1 cellular context compared by ENCODE assay signal in the genomic region with DNA sequence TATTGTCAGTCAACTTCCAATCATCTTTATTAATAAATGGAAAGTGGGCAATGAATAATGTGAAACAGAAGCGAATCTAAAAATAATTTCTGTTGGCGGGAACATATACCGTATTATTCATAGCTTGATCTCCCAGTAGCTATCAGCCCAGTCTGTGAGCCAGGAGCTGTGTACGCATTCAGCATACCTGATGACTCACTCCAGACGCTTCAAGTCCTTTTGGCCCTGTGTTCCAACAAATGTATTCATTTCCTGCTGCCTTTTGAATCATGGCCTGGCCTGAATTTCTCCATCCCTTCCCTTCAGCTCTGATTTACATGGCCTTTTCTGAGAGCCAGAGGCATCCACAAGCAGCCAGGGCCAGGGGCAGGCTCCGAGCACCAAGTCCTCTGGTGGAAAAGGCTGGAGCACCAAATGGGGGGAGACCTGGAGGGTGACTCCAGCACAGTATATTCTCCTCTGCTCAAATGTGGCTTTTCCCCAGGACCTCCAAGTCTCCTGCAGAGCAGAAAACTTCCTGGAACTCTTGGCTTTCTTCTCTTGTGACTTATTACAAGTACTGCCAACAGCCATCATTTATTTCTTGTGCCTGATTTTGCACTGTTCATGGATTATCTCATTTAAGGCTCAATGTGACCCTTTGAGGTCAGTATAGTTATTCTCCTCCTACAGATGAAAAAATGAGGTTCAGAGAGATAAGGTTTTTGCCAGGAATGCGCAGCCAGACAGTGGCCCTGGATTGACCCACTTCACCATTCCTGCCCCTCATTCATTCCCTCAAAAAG.
TF ChIP-seq lines count a peak whose summit lies in the region.

No MANE protein-coding gene starts in this region.

TF ChIP-seq in K562, 482 proteins besides CTCF, POLR2A, EP300 and RAD21 (continued from another document):
- TF ChIP-seq DEAF1 (CRISPR knock-in tag; IDR thresholded peaks at IDR 0.05) (no peak), ETV6 (IDR thresholded peaks at IDR 0.05; ENCODE audit: borderline replicate concordance in 1 of 2, low read depth in 2 of 2, low read length in 1 of 2) (peak in 1 of 2 experiments; percentile 54; a peak in 1 of 4 replicates), ETV6 (CRISPR knock-in tag; IDR thresholded peaks at IDR 0.05; ENCODE audit: borderline replicate concordance) (no peak), SMARCC2 (IDR thresholded peaks at IDR 0.05; ENCODE audit: low read depth) (0 out of 2 replicates have a peak, but pooled peaks have one; percentile 16), HDAC2 (IDR thresholded peaks at IDR 0.05) (0 out of 2 replicates have a peak, but pooled peaks have one; percentile 61), XRCC5 (IDR thresholded peaks at IDR 0.05; ENCODE audit: low read depth, low read length) (no peak), NCOA2 (IDR thresholded peaks at IDR 0.05; ENCODE audit: partially characterized antibody in 2 of 2) (peak in 1 of 2 experiments; percentile 63), GABPB1 (CRISPR knock-in tag; IDR thresholded peaks at IDR 0.05) (peak; percentile 70), SMARCA4 (IDR thresholded peaks at IDR 0.05) (peak; percentile 81), E2F3 (CRISPR knock-in tag; IDR thresholded peaks at IDR 0.05) (no peak), JUND (IDR thresholded peaks at IDR 0.05; ENCODE audit: borderline replicate concordance, low read depth, low read length) (peak; percentile 97), JUND (tag; IDR thresholded peaks at IDR 0.05; ENCODE audit: borderline replicate concordance, low read depth, low read length) (peak; percentile 95), ZNF175 (CRISPR knock-in tag; IDR thresholded peaks at IDR 0.05; ENCODE audit: low read depth) (no peak), SMARCB1 (IDR thresholded peaks at IDR 0.05; ENCODE audit: insufficient read length, low read depth) (peak; percentile 8), KDM1A (IDR thresholded peaks at IDR 0.05) (peak; percentile 83 to 88), ZNF316 (IDR thresholded peaks at IDR 0.05) (0 out of 2 replicates have a peak, but pooled peaks have one; percentile 7), JUN (IDR thresholded peaks at IDR 0.05; ENCODE audit: borderline replicate concordance, low read depth, low read length) (peak; percentile 87), JUN (CRISPR knock-in tag; IDR thresholded peaks at IDR 0.05; ENCODE audit: borderline replicate concordance) (no peak), FOSL1 (tag; conservative IDR thresholded peaks at IDR 0.05) (peak; percentile 94), ZNF584 (CRISPR knock-in tag; IDR thresholded peaks at IDR 0.05; ENCODE audit: low read depth) (0 out of 2 replicates have a peak, but pooled peaks have one; percentile 46), RB1 (IDR thresholded peaks at IDR 0.05; ENCODE audit: low read depth) (peak; percentile 53; the same call in 1 of the 2 replicates), CBFA2T2 (conservative IDR thresholded peaks at IDR 0.05) (peak; percentile 85), TRIM25 (IDR thresholded peaks at IDR 0.05; ENCODE audit: borderline replicate concordance) (no peak), HIVEP1 (CRISPR knock-in tag; IDR thresholded peaks at IDR 0.05) (no peak), FOXK2 (conservative IDR thresholded peaks at IDR 0.05 in 1 of 2, IDR thresholded peaks at IDR 0.05 in 1 of 2; ENCODE audit: low read depth in 2 of 2) (0 out of 4 replicates have a peak, but pooled peaks of 1 of the 2 experiments have one; percentile 11), RCOR1 (IDR thresholded peaks at IDR 0.05; ENCODE audit: borderline replicate concordance in 1 of 2, low read depth in 2 of 2, low read length in 2 of 2) (peak in 1 of 2 experiments; percentile 94; a peak in 3 of 4 replicates), TEAD1 (CRISPR knock-in tag; IDR thresholded peaks at IDR 0.05) (peak; percentile 22 to 70; a peak in 1 of 4 replicates), NCOA1 (IDR thresholded peaks at IDR 0.05; ENCODE audit: low read depth) (peak; percentile 76; the same call in 1 of the 2 replicates), MEF2D (tag; conservative IDR thresholded peaks at IDR 0.05; ENCODE audit: low read depth) (no peak), RAD51 (IDR thresholded peaks at IDR 0.05; ENCODE audit: borderline replicate concordance, low read depth) (no peak), NR4A1 (CRISPR knock-in tag; IDR thresholded peaks at IDR 0.05) (no peak), NR4A1 (tag; IDR thresholded peaks at IDR 0.05) (peak; percentile 17; the same call in 1 of the 2 replicates), E2F1 (CRISPR knock-in tag; IDR thresholded peaks at IDR 0.05) (no peak), EGR1 (conservative IDR thresholded peaks at IDR 0.05) (peak; percentile 32; the same call in 1 of the 2 replicates), ATF1 (CRISPR knock-in tag; IDR thresholded peaks at IDR 0.05) (no peak), ATF1 (tag; IDR thresholded peaks at IDR 0.05) (0 out of 2 replicates have a peak, but pooled peaks have one; percentile 18), KHSRP (IDR thresholded peaks at IDR 0.05) (no peak), NCOA4 (IDR thresholded peaks at IDR 0.05; ENCODE audit: partially characterized antibody) (no peak), LEF1 (IDR thresholded peaks at IDR 0.05) (peak; percentile 77)
- TF ChIP-seq, protein P1, sequence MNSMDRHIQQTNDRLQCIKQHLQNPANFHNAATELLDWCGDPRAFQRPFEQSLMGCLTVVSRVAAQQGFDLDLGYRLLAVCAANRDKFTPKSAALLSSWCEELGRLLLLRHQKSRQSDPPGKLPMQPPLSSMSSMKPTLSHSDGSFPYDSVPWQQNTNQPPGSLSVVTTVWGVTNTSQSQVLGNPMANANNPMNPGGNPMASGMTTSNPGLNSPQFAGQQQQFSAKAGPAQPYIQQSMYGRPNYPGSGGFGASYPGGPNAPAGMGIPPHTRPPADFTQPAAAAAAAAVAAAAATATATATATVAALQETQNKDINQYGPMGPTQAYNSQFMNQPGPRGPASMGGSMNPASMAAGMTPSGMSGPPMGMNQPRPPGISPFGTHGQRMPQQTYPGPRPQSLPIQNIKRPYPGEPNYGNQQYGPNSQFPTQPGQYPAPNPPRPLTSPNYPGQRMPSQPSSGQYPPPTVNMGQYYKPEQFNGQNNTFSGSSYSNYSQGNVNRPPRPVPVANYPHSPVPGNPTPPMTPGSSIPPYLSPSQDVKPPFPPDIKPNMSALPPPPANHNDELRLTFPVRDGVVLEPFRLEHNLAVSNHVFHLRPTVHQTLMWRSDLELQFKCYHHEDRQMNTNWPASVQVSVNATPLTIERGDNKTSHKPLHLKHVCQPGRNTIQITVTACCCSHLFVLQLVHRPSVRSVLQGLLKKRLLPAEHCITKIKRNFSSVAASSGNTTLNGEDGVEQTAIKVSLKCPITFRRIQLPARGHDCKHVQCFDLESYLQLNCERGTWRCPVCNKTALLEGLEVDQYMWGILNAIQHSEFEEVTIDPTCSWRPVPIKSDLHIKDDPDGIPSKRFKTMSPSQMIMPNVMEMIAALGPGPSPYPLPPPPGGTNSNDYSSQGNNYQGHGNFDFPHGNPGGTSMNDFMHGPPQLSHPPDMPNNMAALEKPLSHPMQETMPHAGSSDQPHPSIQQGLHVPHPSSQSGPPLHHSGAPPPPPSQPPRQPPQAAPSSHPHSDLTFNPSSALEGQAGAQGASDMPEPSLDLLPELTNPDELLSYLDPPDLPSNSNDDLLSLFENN (IDR thresholded peaks at IDR 0.05; ENCODE audit: low read depth in 2 of 2, low read length in 2 of 2): peak in 1 of 2 experiments; percentile 39; a peak in 1 of 4 replicates
- TF ChIP-seq, protein P2, sequence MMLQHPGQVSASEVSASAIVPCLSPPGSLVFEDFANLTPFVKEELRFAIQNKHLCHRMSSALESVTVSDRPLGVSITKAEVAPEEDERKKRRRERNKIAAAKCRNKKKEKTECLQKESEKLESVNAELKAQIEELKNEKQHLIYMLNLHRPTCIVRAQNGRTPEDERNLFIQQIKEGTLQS (IDR thresholded peaks at IDR 0.05): peak; percentile 93
- TF ChIP-seq, protein P2 (CRISPR knock-in tag; conservative IDR thresholded peaks at IDR 0.05): no peak
- TF ChIP-seq, protein P3, sequence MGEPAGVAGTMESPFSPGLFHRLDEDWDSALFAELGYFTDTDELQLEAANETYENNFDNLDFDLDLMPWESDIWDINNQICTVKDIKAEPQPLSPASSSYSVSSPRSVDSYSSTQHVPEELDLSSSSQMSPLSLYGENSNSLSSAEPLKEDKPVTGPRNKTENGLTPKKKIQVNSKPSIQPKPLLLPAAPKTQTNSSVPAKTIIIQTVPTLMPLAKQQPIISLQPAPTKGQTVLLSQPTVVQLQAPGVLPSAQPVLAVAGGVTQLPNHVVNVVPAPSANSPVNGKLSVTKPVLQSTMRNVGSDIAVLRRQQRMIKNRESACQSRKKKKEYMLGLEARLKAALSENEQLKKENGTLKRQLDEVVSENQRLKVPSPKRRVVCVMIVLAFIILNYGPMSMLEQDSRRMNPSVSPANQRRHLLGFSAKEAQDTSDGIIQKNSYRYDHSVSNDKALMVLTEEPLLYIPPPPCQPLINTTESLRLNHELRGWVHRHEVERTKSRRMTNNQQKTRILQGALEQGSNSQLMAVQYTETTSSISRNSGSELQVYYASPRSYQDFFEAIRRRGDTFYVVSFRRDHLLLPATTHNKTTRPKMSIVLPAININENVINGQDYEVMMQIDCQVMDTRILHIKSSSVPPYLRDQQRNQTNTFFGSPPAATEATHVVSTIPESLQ (CRISPR knock-in tag; IDR thresholded peaks at IDR 0.05): peak; percentile 65; the same call in 1 of the 2 replicates
- TF ChIP-seq, protein P4, sequence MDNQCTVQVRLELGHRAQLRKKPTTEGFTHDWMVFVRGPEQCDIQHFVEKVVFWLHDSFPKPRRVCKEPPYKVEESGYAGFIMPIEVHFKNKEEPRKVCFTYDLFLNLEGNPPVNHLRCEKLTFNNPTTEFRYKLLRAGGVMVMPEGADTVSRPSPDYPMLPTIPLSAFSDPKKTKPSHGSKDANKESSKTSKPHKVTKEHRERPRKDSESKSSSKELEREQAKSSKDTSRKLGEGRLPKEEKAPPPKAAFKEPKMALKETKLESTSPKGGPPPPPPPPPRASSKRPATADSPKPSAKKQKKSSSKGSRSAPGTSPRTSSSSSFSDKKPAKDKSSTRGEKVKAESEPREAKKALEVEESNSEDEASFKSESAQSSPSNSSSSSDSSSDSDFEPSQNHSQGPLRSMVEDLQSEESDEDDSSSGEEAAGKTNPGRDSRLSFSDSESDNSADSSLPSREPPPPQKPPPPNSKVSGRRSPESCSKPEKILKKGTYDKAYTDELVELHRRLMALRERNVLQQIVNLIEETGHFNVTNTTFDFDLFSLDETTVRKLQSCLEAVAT (IDR thresholded peaks at IDR 0.05): peak in 1 of 2 experiments; percentile 54; a peak in 1 of 4 replicates
